Comparison of ENCODE assay signal across 13 cellular contexts in genomic region chr20:35515949-35516645, GRCh38. TPM values are rescaled to one million over a fixed set of nuclear protein-coding genes. Genes with fewer than 3 reads are reported as not detected.
DNase-seq lines count a peak whose midpoint lies in the region; ATAC-seq and TF ChIP-seq lines count a peak whose summit lies in the region.
"Had no signal": no experiment of that assay in that cellular context is flagged by ENCODE, and none has a peak within 500 bp of the region (broad histone marks: within the 10 kb centered on the region; RNA-seq: fewer than 3 reads in every experiment).

No MANE protein-coding gene starts in this region.

- no peak overlapping the region for H3K4ac ChIP-seq in mesendoderm (ENCODE audit: low read depth, low read length)

- WGBS in lower leg skin, 2 donors: 53 to 66% methylated on average over 3 of the region's 3 CpGs
- WGBS in mesendoderm (ENCODE audit: extremely low coverage, insufficient coverage, low lambda C conversion rate): no CpG with 5 or more reads among the region's 3 CpGs

- H2BK5ac ChIP-seq in mesendoderm (ENCODE audit: low read length): no peak overlapping the region

- POLR2A ChIA-PET in PC-3 (lab: Charles Lee; ENCODE audit: unreplicated experiment): interaction anchor here (0.6 to 1.0 kb wide), 3 partner anchors 100 to 1404 kb away, joined by 3 to 4 read pairs (median 3); partner anchors contain the start of genes EIF2S2 and SPAG4

- peak overlapping the region; percentile 52 for H2AFZ ChIP-seq in PC-3 (ENCODE audit: low read length)
- H2AFZ ChIP-seq in osteoblast (ENCODE audit: low read length): no peak overlapping the region
- no peak overlapping the region for H2AFZ ChIP-seq in MM.1S (ENCODE audit: low read length)

- H3K79me2 ChIP-seq in PC-3 (ENCODE audit: low read length) (no peaks in the 10 kb centered on the region), osteoblast (ENCODE audit: insufficient read depth, low read length) (no peaks in the 10 kb centered on the region), mesendoderm (ENCODE audit: control insufficient read depth, insufficient read depth, low read length) (no peaks in the 10 kb centered on the region), MM.1S (ENCODE audit: low read length) (no peaks in the 10 kb centered on the region)

- TF ChIP-seq CTCF in PC-3 (conservative IDR thresholded peaks at IDR 0.05; ENCODE audit: low read depth, low read length) (no peak), osteoblast (IDR thresholded peaks at IDR 0.05; ENCODE audit: extremely low read depth, low read depth, low read length) (no peak), vagina (IDR thresholded peaks at IDR 0.05) (no peak), lower leg skin (IDR thresholded peaks at IDR 0.05) (no peak), MM.1S (IDR thresholded peaks at IDR 0.05; ENCODE audit: low read length) (no peak)

- H3K4me1 ChIP-seq in PC-3 (ENCODE audit: insufficient read depth, low read length) (peaks cover 25% of the 10 kb centered on the region), osteoblast (ENCODE audit: insufficient read depth, low read length) (peaks cover 13% of the 10 kb centered on the region), vagina (peaks cover 5% of the 10 kb centered on the region), mesendoderm (ENCODE audit: control insufficient read depth, low read depth, low read length) (no peaks in the 10 kb centered on the region), MM.1S (ENCODE audit: low read length) (no peaks in the 10 kb centered on the region)
- H3K4me1 ChIP-seq: esophagus squamous epithelium, testis had no signal

- no peak overlapping the region for H3K18ac ChIP-seq in mesendoderm (ENCODE audit: low read length)

- no peak overlapping the region for H2BK15ac ChIP-seq in mesendoderm (replicated peaks; ENCODE audit: low read depth)

- no peak overlapping the region for H2AK5ac ChIP-seq in mesendoderm (ENCODE audit: low read length)

- H4K20me1 ChIP-seq in PC-3 (ENCODE audit: low read length): no peaks in the 10 kb centered on the region
- H4K20me1 ChIP-seq in osteoblast (ENCODE audit: insufficient read depth, low read length): peaks cover 12% of the 10 kb centered on the region
- no peaks in the 10 kb centered on the region for H4K20me1 ChIP-seq in MM.1S (ENCODE audit: insufficient read depth, low read length)

- no peaks in the 10 kb centered on the region for H3K9me3 ChIP-seq in PC-3 (ENCODE audit: low read length)
- no peaks in the 10 kb centered on the region for H3K9me3 ChIP-seq in osteoblast (ENCODE audit: low read depth, low read length)
- no peaks in the 10 kb centered on the region for H3K9me3 ChIP-seq in vagina
- H3K9me3 ChIP-seq in MM.1S (replicated peaks; ENCODE audit: insufficient read depth, low read length): no peaks in the 10 kb centered on the region
- H3K9me3 ChIP-seq: esophagus squamous epithelium, testis had no signal

- peaks cover 14% of the 10 kb centered on the region; the same call in 1 of the 2 replicates for H3K36me3 ChIP-seq in PC-3 (ENCODE audit: low read depth, low read length)
- peaks cover 29% of the 10 kb centered on the region for H3K36me3 ChIP-seq in osteoblast (ENCODE audit: insufficient read depth, low read length)
- peaks cover 0 to 5% of the 10 kb centered on the region in 2 donors for H3K36me3 ChIP-seq in vagina
- H3K36me3 ChIP-seq in mesendoderm (ENCODE audit: control insufficient read depth, insufficient read depth, low read length): peaks cover 4% of the 10 kb centered on the region
- no peaks in the 10 kb centered on the region for H3K36me3 ChIP-seq in MM.1S (replicated peaks; ENCODE audit: insufficient read depth, low read length)

- H3K23ac ChIP-seq in mesendoderm (ENCODE audit: low read length): no peak overlapping the region

- H3K4me2 ChIP-seq in PC-3 (ENCODE audit: low read length) (peak overlapping the region; percentile 72), osteoblast (ENCODE audit: insufficient read depth, low read length) (no peak overlapping the region), mesendoderm (ENCODE audit: low read length) (no peak overlapping the region), MM.1S (ENCODE audit: low read depth, low read length) (no peak overlapping the region)

- H2BK120ac ChIP-seq in mesendoderm (ENCODE audit: low read depth, low read length): no peak overlapping the region

- intact Hi-C loops in PC-3 (cut with micrococcal nuclease): loop anchor here (2.0 to 10.0 kb wide), 2 partner anchors 101 to 149 kb away; partner anchors contain the start of genes CPNE1 and RBM12
- intact Hi-C loops in vagina (cut with DNase I): no loop called here
- intact Hi-C loops in lower leg skin (cut with DNase I; ENCODE audit: low total_unique reads): no loop called here

- peak overlapping the region; percentile 28; the same call in 1 of the 2 replicates for H3K9ac ChIP-seq in PC-3 (ENCODE audit: low read length)
- H3K9ac ChIP-seq in mesendoderm (ENCODE audit: low read length): no peak overlapping the region
- no peak overlapping the region for H3K9ac ChIP-seq in MM.1S (ENCODE audit: low read length)

- no peaks in the 10 kb centered on the region for H3K9me2 ChIP-seq in PC-3 (replicated peaks; ENCODE audit: low read length)
- no peaks in the 10 kb centered on the region for H3K9me2 ChIP-seq in MM.1S (replicated peaks; ENCODE audit: insufficient read depth, low read length)

- H3F3A ChIP-seq in PC-3 (ENCODE audit: low read length, unreplicated experiment): peaks cover 4% of the 10 kb centered on the region
- no peaks in the 10 kb centered on the region for H3F3A ChIP-seq in MM.1S (ENCODE audit: insufficient read depth, low read length)

- no TSS peak for BruUV-seq in PC-3 (replicated peaks; lab: Mats Ljungman, UMichigan)

- H4K8ac ChIP-seq in mesendoderm (ENCODE audit: low read depth, low read length): no peak overlapping the region

- H3K27me3 ChIP-seq in PC-3 (ENCODE audit: low read length): no peaks in the 10 kb centered on the region
- no peaks in the 10 kb centered on the region for H3K27me3 ChIP-seq in osteoblast (ENCODE audit: insufficient read depth, low read length)
- H3K27me3 ChIP-seq in vagina: no peaks in the 10 kb centered on the region
- H3K27me3 ChIP-seq in mesendoderm (ENCODE audit: insufficient read depth, low read length, poor library complexity): no peaks in the 10 kb centered on the region
- no peaks in the 10 kb centered on the region for H3K27me3 ChIP-seq in MM.1S (replicated peaks; ENCODE audit: insufficient read depth, low read length)
- H3K27me3 ChIP-seq: esophagus squamous epithelium, testis had no signal

- H3K79me1 ChIP-seq in mesendoderm (ENCODE audit: low read length): no peaks in the 10 kb centered on the region

- no peak for TF ChIP-seq POLR2A in vagina (IDR thresholded peaks at IDR 0.05)
- TF ChIP-seq POLR2A in lower leg skin (IDR thresholded peaks at IDR 0.05): no peak

- H3K4me3 ChIP-seq in PC-3 (ENCODE audit: low read length) (peak overlapping the region; percentile 27; the same call in 1 of the 2 replicates), osteoblast (ENCODE audit: insufficient read depth, low read length) (no peak overlapping the region), vagina (no peak overlapping the region), lower leg skin (ENCODE audit: low read depth, poor library complexity, severe bottlenecking) (no peak overlapping the region), mesendoderm (ENCODE audit: low read length) (no peak overlapping the region), MM.1S (ENCODE audit: low read length) (no peak overlapping the region)
- H3K4me3 ChIP-seq: esophagus squamous epithelium, testis had no signal

- DNase-seq in GM04503 (ENCODE audit: low read depth): peak; percentile 39
- peak; percentile 95 for DNase-seq in PC-3
- peak; percentile 40 for DNase-seq in dedifferentiated amniotic fluid mesenchymal stem cell (ENCODE audit: extremely low spot score)
- peak; percentile 96 for DNase-seq in osteoblast (ENCODE audit: insufficient read length, low spot score, missing footprints)
- DNase-seq in vagina (ENCODE audit: extremely low spot score in 2 of 2): no peak
- DNase-seq in lower leg skin (ENCODE audit: low spot score in 2 of 2): no peak
- DNase-seq in mesendoderm: no peak
- DNase-seq in MM.1S: no peak
- DNase-seq: activated CD4-positive, alpha-beta T cell treated with anti-CD3 and anti-CD28 coated beads, Interleukin-2, amount 50 U/mL, for 1 hour; esophagus squamous epithelium; midbrain; testis had no signal

- CTCF ChIA-PET in PC-3 (lab: Charles Lee): interaction anchor here (0.6 kb wide), 1 partner anchor 436 kb away, joined by 3 read pairs; no protein-coding TSS in a partner anchor

- H3K56ac ChIP-seq in mesendoderm (ENCODE audit: low read length): no peak overlapping the region

- peak overlapping the region; percentile 89 for H3K27ac ChIP-seq in PC-3 (ENCODE audit: low read length)
- H3K27ac ChIP-seq in osteoblast (ENCODE audit: low read depth, low read length): no peak overlapping the region
- no peak overlapping the region for H3K27ac ChIP-seq in vagina
- no peak overlapping the region for H3K27ac ChIP-seq in mesendoderm (ENCODE audit: low read depth, low read length)
- H3K27ac ChIP-seq in MM.1S (ENCODE audit: low read length): no peak overlapping the region
- H3K27ac ChIP-seq: esophagus squamous epithelium, testis had no signal

- no peak overlapping the region for H4K5ac ChIP-seq in mesendoderm (ENCODE audit: low read length)

- peak; percentile 97 for ATAC-seq in PC-3

RNA-seq across cellular contexts. Expression of gene C20orf173, which starts 13.4 kb away (rescaled TPM):
- total RNA-seq in PC-3 (2014; rRNA removed) (not detected in 2 replicates), osteoblast (not detected in 2 replicates), vagina (not detected), lower leg skin (not detected)
- not detected for polyA plus RNA-seq in mesendoderm (2013, experiment 1 of 2)
- polyA plus RNA-seq in mesendoderm (2013, experiment 2 of 2): not detected
- total RNA-seq: esophagus squamous epithelium had no signal
- polyA plus RNA-seq: adipose tissue had no signal

RNA-seq across cellular contexts. Expression of gene ERGIC3, which starts 25.8 kb away (rescaled TPM):
- total RNA-seq in PC-3 (2014; rRNA removed) (284 and 376 TPM in 2 replicates), osteoblast (475 and 538 TPM in 2 replicates), vagina (113 TPM), lower leg skin (100 to 1,000 TPM; 148 to 222 (median 201) TPM)
- 107 TPM for polyA plus RNA-seq in mesendoderm (2013, experiment 1 of 2)
- polyA plus RNA-seq in mesendoderm (2013, experiment 2 of 2): 101 TPM

Comparison
In these comparisons a context has a peak if more than half of its experiments do, and no peak if none do; other contexts are left out.
1. DNase-seq: peak in GM04503 (single experiment), PC-3 (single experiment), dedifferentiated amniotic fluid mesenchymal stem cell (single experiment) and osteoblast (single experiment); none in vagina (0 of 2), lower leg skin (0 of 2), mesendoderm (single experiment) and MM.1S (single experiment).